In the genomic region with DNA sequence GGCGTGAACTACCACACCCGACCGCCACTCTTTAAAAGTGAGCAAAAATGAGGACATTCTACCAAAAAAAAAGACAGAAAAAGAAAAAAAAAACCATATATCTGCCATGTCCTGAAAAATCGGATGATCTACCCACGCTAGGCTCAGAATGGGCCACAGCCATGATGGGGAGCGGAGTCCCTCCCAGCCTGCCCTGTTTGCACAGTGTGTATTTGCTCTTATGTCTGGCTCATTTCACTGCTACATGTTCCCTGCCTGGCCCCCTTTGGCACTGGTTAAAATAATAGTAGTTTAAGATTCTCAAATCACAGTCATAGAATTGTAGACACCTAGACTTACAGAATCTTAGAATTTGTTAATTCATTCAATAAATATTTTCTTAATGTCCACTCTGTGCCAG, we compare ENCODE assay signal across 30 cellular contexts.
"Had no signal": no experiment of that assay in that cellular context is flagged by ENCODE, and none has a peak within 500 bp of the region (broad histone marks: within the 10 kb centered on the region; RNA-seq: fewer than 3 reads in every experiment).

No MANE protein-coding gene starts in this region.

- H3K9me3 ChIP-seq: ascending aorta had no signal

- H3K27ac Mint-ChIP-seq: activated CD4-positive, alpha-beta memory T cell treated with anti-CD3 and anti-CD28 coated beads, Interleukin-2, amount 10 ng/mL, durations not matched to agents 7 days and 5 days; activated CD8-positive, alpha-beta memory T cell treated with anti-CD3 and anti-CD28 coated beads, Interleukin-2, amount 10 ng/mL, durations not matched to agents 7 days and 5 days; activated naive CD8-positive, alpha-beta T cell treated with anti-CD3 and anti-CD28 coated beads, Interleukin-2, amount 10 ng/mL, durations not matched to agents 7 days and 5 days had no signal

- H3K36me3 Mint-ChIP-seq: activated CD8-positive, alpha-beta memory T cell treated with anti-CD3 and anti-CD28 coated beads, Interleukin-2, amount 10 ng/mL, durations not matched to agents 7 days and 5 days; activated naive CD8-positive, alpha-beta T cell treated with anti-CD3 and anti-CD28 coated beads, Interleukin-2, amount 10 ng/mL, durations not matched to agents 7 days and 5 days had no signal

- ATAC-seq: activated CD8-positive, alpha-beta memory T cell treated with anti-CD3 and anti-CD28 coated beads, Interleukin-2, amount 10 ng/mL, durations not matched to agents 7 days and 5 days; SK-N-SH treated with all-trans-retinoic acid at 6 μM for 48 hours had no signal

- H3K36me3 ChIP-seq: ascending aorta, cardiac muscle cell had no signal

- H3K27ac ChIP-seq: ascending aorta, cardiac muscle cell, KMS-11, VCaP had no signal

- H3K4me3 Mint-ChIP-seq: activated CD4-positive, alpha-beta memory T cell treated with anti-CD3 and anti-CD28 coated beads, Interleukin-2, amount 10 ng/mL, durations not matched to agents 7 days and 5 days; activated CD8-positive, alpha-beta memory T cell treated with anti-CD3 and anti-CD28 coated beads, Interleukin-2, amount 10 ng/mL, durations not matched to agents 7 days and 5 days; activated naive CD8-positive, alpha-beta T cell treated with anti-CD3 and anti-CD28 coated beads, Interleukin-2, amount 10 ng/mL, durations not matched to agents 7 days and 5 days; central memory CD8-positive, alpha-beta T cell had no signal

- H3K27me3 ChIP-seq: ascending aorta, cardiac muscle cell had no signal

- H3K4me3 ChIP-seq: ascending aorta, cardiac muscle cell had no signal

- H3K4me2 ChIP-seq: KMS-11 had no signal

- H3K9ac ChIP-seq: KMS-11 had no signal

- H3K4me1 ChIP-seq: ascending aorta had no signal

- DNase-seq: activated CD4-positive, alpha-beta memory T cell treated with anti-CD3 and anti-CD28 coated beads, Interleukin-2, amount 10 ng/mL, durations not matched to agents 7 days and 5 days; activated CD4-positive, alpha-beta T cell treated with anti-CD3 and anti-CD28 coated beads for 1 hour; activated CD4-positive, alpha-beta T cell treated with anti-CD3 and anti-CD28 coated beads for 48 hours; activated CD4-positive, CD25-positive, alpha-beta regulatory T cell; activated CD8-positive, alpha-beta memory T cell treated with anti-CD3 and anti-CD28 coated beads, Interleukin-2, amount 10 ng/mL, durations not matched to agents 7 days and 5 days; activated CD8-positive, alpha-beta memory T cell treated with anti-CD3 and anti-CD28 coated beads, Interleukin-2, amount 50 U/mL, for 48 hours; activated effector memory CD4-positive, alpha-beta T cell treated with Interleukin-2 at 50 U/mL for 16 hours; activated naive CD4-positive, alpha-beta T cell treated with anti-CD3 and anti-CD28 coated beads, Interleukin-2, amount 50 U/mL, for 16 hours; activated naive CD8-positive, alpha-beta T cell treated with anti-CD3 and anti-CD28 coated beads, Interleukin-2, amount 10 ng/mL, durations not matched to agents 7 days and 5 days; activated T-cell treated with anti-CD3 and anti-CD28 coated beads, Interleukin-2, amount 50 U/mL, for 48 hours; amygdala; NCI-H1092 treated with DMSO at 0.1 percent for 48 hours; NCI-H1417; NCI-H146; NCI-H187; NCI-H2029 treated with DMSO at 0.1 percent for 48 hours; NCI-H2107; NCI-H2171; NCI-H446 treated with DMSO at 0.1 percent for 48 hours; NCI-H524; SIG-M5; T-helper 1 cell; T-helper 2 cell; T-helper 9 cell had no signal

- H3K9me3 Mint-ChIP-seq: activated CD4-positive, alpha-beta memory T cell treated with anti-CD3 and anti-CD28 coated beads, Interleukin-2, amount 10 ng/mL, durations not matched to agents 7 days and 5 days; activated naive CD8-positive, alpha-beta T cell treated with anti-CD3 and anti-CD28 coated beads, Interleukin-2, amount 10 ng/mL, durations not matched to agents 7 days and 5 days; central memory CD8-positive, alpha-beta T cell had no signal

- H3K4me1 Mint-ChIP-seq: activated CD4-positive, alpha-beta memory T cell treated with anti-CD3 and anti-CD28 coated beads, Interleukin-2, amount 10 ng/mL, durations not matched to agents 7 days and 5 days; central memory CD8-positive, alpha-beta T cell had no signal
